27 cellular contexts compared by ENCODE assay signal in the genomic region with DNA sequence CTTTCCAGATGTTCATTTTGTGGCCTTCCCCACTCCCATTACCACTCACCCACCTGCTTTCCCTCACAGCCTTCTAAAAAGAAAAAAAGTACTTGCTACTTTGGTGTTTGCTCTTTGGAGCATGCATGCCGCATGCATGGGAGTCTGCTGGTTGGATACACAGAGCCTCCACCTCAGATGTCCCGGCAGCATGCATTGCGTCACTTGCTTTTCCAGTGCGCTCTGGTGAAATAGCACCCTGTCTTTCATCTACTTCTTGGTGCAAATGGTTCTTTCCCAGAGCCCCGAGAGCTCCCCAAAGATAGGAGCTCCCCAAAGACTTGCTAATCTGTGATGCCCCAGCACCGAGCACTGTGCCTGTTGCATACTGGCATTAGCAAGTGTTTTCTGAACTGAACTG.
"Had no signal": no experiment of that assay in that cellular context is flagged by ENCODE, and none has a peak within 500 bp of the region (broad histone marks: within the 10 kb centered on the region; RNA-seq: fewer than 3 reads in every experiment).

No MANE protein-coding gene starts in this region.

- DNase-seq: activated CD4-positive, alpha-beta T cell treated with anti-CD3 and anti-CD28 coated beads for 36 hours; activated CD4-positive, CD25-positive, alpha-beta regulatory T cell; activated CD8-positive, alpha-beta memory T cell treated with anti-CD3 and anti-CD28 coated beads, Interleukin-2, amount 10 ng/mL, durations not matched to agents 7 days and 5 days; activated CD8-positive, alpha-beta T cell treated with anti-CD3 and anti-CD28 coated beads, Interleukin-2, amount 10 ng/mL, durations not matched to agents 7 days and 5 days; activated naive CD8-positive, alpha-beta T cell treated with anti-CD3 and anti-CD28 coated beads, Interleukin-2, amount 50 U/mL, for 24 hours; activated T-cell treated with anti-CD3 and anti-CD28 coated beads, Interleukin-2, amount 50 U/mL, for 48 hours; cerebellar nuclear complex; colonic mucosa; effector CD8-positive, alpha-beta T cell; gastrocnemius medialis; glutamatergic neuron; islet precursor cell; naive thymus-derived CD8-positive, alpha-beta T cell; occipital lobe; posterior cingulate gyrus; sigmoid colon; stimulated activated CD4-positive, alpha-beta T cell treated with anti-CD3 and anti-CD28 coated beads, Interleukin-15, amount 100 ng/mL, for 24 hours; stimulated activated naive CD4-positive, alpha-beta T cell treated with Interleukin-2 at 50 U/mL for 16 hours; T-helper 1 cell; testis; uterus had no signal

- H3K9me3 ChIP-seq: colonic mucosa, gastrocnemius medialis, sigmoid colon, testis, uterus had no signal

- H3K36me3 Mint-ChIP-seq: activated CD8-positive, alpha-beta memory T cell treated with anti-CD3 and anti-CD28 coated beads, Interleukin-2, amount 10 ng/mL, durations not matched to agents 7 days and 5 days; activated naive CD4-positive, alpha-beta T cell treated with anti-CD3 and anti-CD28 coated beads, Interleukin-2, amount 50 U/mL, for 24 hours; memory B cell; naive thymus-derived CD8-positive, alpha-beta T cell; neural progenitor cell; type B pancreatic cell had no signal

- H3K27ac Mint-ChIP-seq: activated CD4-positive, alpha-beta T cell treated with anti-CD3 and anti-CD28 coated beads for 36 hours; activated CD8-positive, alpha-beta memory T cell treated with anti-CD3 and anti-CD28 coated beads, Interleukin-2, amount 10 ng/mL, durations not matched to agents 7 days and 5 days; activated CD8-positive, alpha-beta T cell treated with anti-CD3 and anti-CD28 coated beads, Interleukin-2, amount 10 ng/mL, durations not matched to agents 7 days and 5 days; activated naive CD4-positive, alpha-beta T cell treated with anti-CD3 and anti-CD28 coated beads, Interleukin-2, amount 50 U/mL, for 24 hours; activated naive CD8-positive, alpha-beta T cell treated with anti-CD3 and anti-CD28 coated beads, Interleukin-2, amount 50 U/mL, for 24 hours; activated T-helper 2 cell treated with anti-CD3 and anti-CD28 coated beads, Interferon-gamma antibody, Interleukin-2, Interleukin-4, amounts not matched to agents 10 μg/mL and 5 μg/mL and 100 μg/mL, durations not matched to agents 14 hours and 24 hours and 36 hours; memory B cell; naive thymus-derived CD8-positive, alpha-beta T cell; neural progenitor cell; T-helper 2 cell treated with Interferon-gamma antibody and Interleukin-4, amounts not matched to agents 5 μg/mL and 100 μg/mL, for 36 hours; type B pancreatic cell had no signal

- H3K27me3 ChIP-seq: colonic mucosa, gastrocnemius medialis, neural progenitor cell, sigmoid colon, testis, uterus had no signal

- ATAC-seq: activated CD4-positive, alpha-beta T cell treated with anti-CD3 and anti-CD28 coated beads for 36 hours; activated CD8-positive, alpha-beta memory T cell treated with anti-CD3 and anti-CD28 coated beads, Interleukin-2, amount 10 ng/mL, durations not matched to agents 7 days and 5 days; activated CD8-positive, alpha-beta T cell treated with anti-CD3 and anti-CD28 coated beads, Interleukin-2, amount 10 ng/mL, durations not matched to agents 7 days and 5 days; activated naive CD8-positive, alpha-beta T cell treated with anti-CD3 and anti-CD28 coated beads, Interleukin-2, amount 50 U/mL, for 24 hours; gastrocnemius medialis; naive thymus-derived CD8-positive, alpha-beta T cell had no signal

- H3K27ac ChIP-seq: colonic mucosa, gastrocnemius medialis, neural progenitor cell, testis, uterus had no signal

- H3K4me1 Mint-ChIP-seq: activated CD4-positive, alpha-beta T cell treated with anti-CD3 and anti-CD28 coated beads for 36 hours; activated CD8-positive, alpha-beta memory T cell treated with anti-CD3 and anti-CD28 coated beads, Interleukin-2, amount 10 ng/mL, durations not matched to agents 7 days and 5 days; activated naive CD4-positive, alpha-beta T cell treated with anti-CD3 and anti-CD28 coated beads, Interleukin-2, amount 50 U/mL, for 24 hours; activated naive CD8-positive, alpha-beta T cell treated with anti-CD3 and anti-CD28 coated beads, Interleukin-2, amount 50 U/mL, for 24 hours; memory B cell; naive thymus-derived CD8-positive, alpha-beta T cell had no signal

- H3K4me3 Mint-ChIP-seq: activated CD4-positive, alpha-beta T cell treated with anti-CD3 and anti-CD28 coated beads for 36 hours; activated CD8-positive, alpha-beta memory T cell treated with anti-CD3 and anti-CD28 coated beads, Interleukin-2, amount 10 ng/mL, durations not matched to agents 7 days and 5 days; activated CD8-positive, alpha-beta T cell treated with anti-CD3 and anti-CD28 coated beads, Interleukin-2, amount 10 ng/mL, durations not matched to agents 7 days and 5 days; activated naive CD4-positive, alpha-beta T cell treated with anti-CD3 and anti-CD28 coated beads, Interleukin-2, amount 50 U/mL, for 24 hours; activated naive CD8-positive, alpha-beta T cell treated with anti-CD3 and anti-CD28 coated beads, Interleukin-2, amount 50 U/mL, for 24 hours; memory B cell; naive thymus-derived CD8-positive, alpha-beta T cell; neural progenitor cell; T-helper 2 cell treated with Interferon-gamma antibody and Interleukin-4, amounts not matched to agents 5 μg/mL and 100 μg/mL, for 36 hours; type B pancreatic cell had no signal

- H2AFZ ChIP-seq: neural progenitor cell had no signal

- H3K4me1 ChIP-seq: colonic mucosa, gastrocnemius medialis, neural progenitor cell, testis, uterus had no signal

- H3K9me3 Mint-ChIP-seq: activated naive CD4-positive, alpha-beta T cell treated with anti-CD3 and anti-CD28 coated beads, Interleukin-2, amount 50 U/mL, for 24 hours; activated naive CD8-positive, alpha-beta T cell treated with anti-CD3 and anti-CD28 coated beads, Interleukin-2, amount 50 U/mL, for 24 hours; activated T-helper 2 cell treated with anti-CD3 and anti-CD28 coated beads, Interferon-gamma antibody, Interleukin-2, Interleukin-4, amounts not matched to agents 10 μg/mL and 5 μg/mL and 100 μg/mL, durations not matched to agents 14 hours and 24 hours and 36 hours; memory B cell; neural progenitor cell; T-helper 2 cell treated with Interferon-gamma antibody and Interleukin-4, amounts not matched to agents 5 μg/mL and 100 μg/mL, for 36 hours had no signal

- H3K4me2 ChIP-seq: neural progenitor cell had no signal

- H3K9ac ChIP-seq: neural progenitor cell had no signal

- H3K27me3 Mint-ChIP-seq: activated CD4-positive, alpha-beta T cell treated with anti-CD3 and anti-CD28 coated beads for 36 hours; activated CD8-positive, alpha-beta memory T cell treated with anti-CD3 and anti-CD28 coated beads, Interleukin-2, amount 10 ng/mL, durations not matched to agents 7 days and 5 days; activated naive CD8-positive, alpha-beta T cell treated with anti-CD3 and anti-CD28 coated beads, Interleukin-2, amount 50 U/mL, for 24 hours; memory B cell had no signal

- H3K36me3 ChIP-seq: colonic mucosa, gastrocnemius medialis, neural progenitor cell, sigmoid colon, uterus had no signal

- H3K4me3 ChIP-seq: colonic mucosa, gastrocnemius medialis, neural progenitor cell, sigmoid colon, testis, uterus had no signal
